ENCODE assay signal across 21 cellular contexts in the genomic region with DNA sequence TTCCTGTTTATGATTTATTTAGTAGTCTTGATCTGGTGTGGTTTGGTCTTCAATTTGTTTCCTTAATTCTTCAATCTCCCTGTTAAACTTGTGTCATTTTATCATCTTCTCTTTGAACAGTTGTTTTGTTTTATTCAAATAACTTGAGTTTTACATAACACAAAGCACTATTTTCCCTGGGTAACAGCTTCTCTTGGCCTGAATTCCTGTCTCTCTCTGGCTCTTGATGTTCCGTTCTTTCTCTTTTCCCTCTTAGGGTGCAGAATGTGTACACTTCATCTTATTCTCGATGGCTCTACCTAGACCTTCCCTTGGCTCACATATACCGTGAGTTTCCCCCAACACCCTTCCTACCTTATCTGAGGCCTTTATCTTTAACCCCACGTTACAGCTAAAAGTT. TPM values are rescaled to one million over a fixed set of nuclear protein-coding genes. Genes with fewer than 3 reads are reported as not detected.
DNase-seq lines count a peak whose midpoint lies in the region; ATAC-seq lines count a peak whose summit lies in the region.
"Had no signal": no experiment of that assay in that cellular context is flagged by ENCODE, and none has a peak within 500 bp of the region (broad histone marks: within the 10 kb centered on the region; RNA-seq: fewer than 3 reads in every experiment).

No MANE protein-coding gene starts in this region.

- no peak overlapping the region for H3K4me3 Mint-ChIP-seq in activated naive CD8-positive, alpha-beta T cell
- no peak overlapping the region for H3K4me3 Mint-ChIP-seq in activated naive CD8-positive, alpha-beta T cell treated with anti-CD3 and anti-CD28 coated beads, Interleukin-2, amount 50 U/mL, for 24 hours
- H3K4me3 Mint-ChIP-seq: H9 had no signal

- no peaks in the 10 kb centered on the region for H3K9me3 Mint-ChIP-seq in activated naive CD8-positive, alpha-beta T cell (ENCODE audit: low read depth)
- H3K9me3 Mint-ChIP-seq in activated naive CD8-positive, alpha-beta T cell treated with anti-CD3 and anti-CD28 coated beads, Interleukin-2, amount 50 U/mL, for 24 hours = no peaks in the 10 kb centered on the region
- H3K9me3 Mint-ChIP-seq: H9 had no signal

- H3K4me3 ChIP-seq in mesendoderm (ENCODE audit: low read length) = no peak overlapping the region
- H3K4me3 ChIP-seq: A549, Peyer's patch had no signal

- H3K27ac ChIP-seq in angular gyrus (ENCODE audit: low read depth, low read length) = peak overlapping the region; percentile 82
- peak overlapping the region; percentile 1 for H3K27ac ChIP-seq in layer of hippocampus (ENCODE audit: low read depth, low read length)
- peak overlapping the region; percentile 68 for H3K27ac ChIP-seq in temporal lobe (ENCODE audit: low read depth, low read length)
- H3K27ac ChIP-seq in mesendoderm (ENCODE audit: low read depth, low read length) = no peak overlapping the region
- H3K27ac ChIP-seq: A549, HL-60, Peyer's patch had no signal

- no peak overlapping the region for H3K4me2 ChIP-seq in mesendoderm (ENCODE audit: low read length)
- H3K4me2 ChIP-seq: A549 had no signal

- H3K18ac ChIP-seq in mesendoderm (ENCODE audit: low read length) = no peak overlapping the region

- no peak overlapping the region for H3K9ac ChIP-seq in mesendoderm (ENCODE audit: low read length)

- DNase-seq in activated naive CD8-positive, alpha-beta T cell treated with anti-CD3 and anti-CD28 coated beads, Interleukin-2, amount 50 U/mL, for 24 hours = no peak
- DNase-seq in mesendoderm (no peak), LoVo (ENCODE audit: low spot score) (no peak), NCI-H2029 (lab: John Stamatoyannopoulos, UW) (no peak)
- DNase-seq: C1 segment of cervical spinal cord; DND-41; H9; IMR-90; Karpas-422; NCI-H1092 treated with DMSO at 0.1 percent for 48 hours; NCI-H146; NCI-H2081 treated with DMSO at 0.1 percent for 48 hours; NCI-H748 treated with DMSO at 0.1 percent for 48 hours; NK-92 treated with Interleukin-12 subunit alpha and Interleukin-12 subunit beta, amount 100 ng/mL, for 24 hours; Peyer's patch had no signal

- H3K79me1 ChIP-seq in mesendoderm (ENCODE audit: low read length) = no peaks in the 10 kb centered on the region

- H2BK15ac ChIP-seq in mesendoderm (replicated peaks; ENCODE audit: low read depth) = no peak overlapping the region

- H3K23ac ChIP-seq in mesendoderm (ENCODE audit: low read length) = no peak overlapping the region

- no peak for ATAC-seq in activated naive CD8-positive, alpha-beta T cell treated with anti-CD3 and anti-CD28 coated beads, Interleukin-2, amount 50 U/mL, for 24 hours
- ATAC-seq: A549 had no signal

- H2BK120ac ChIP-seq in mesendoderm (ENCODE audit: low read depth, low read length) = no peak overlapping the region

- no peak overlapping the region for H4K5ac ChIP-seq in mesendoderm (ENCODE audit: low read length)

- no peaks in the 10 kb centered on the region for H3K36me3 ChIP-seq in mesendoderm (ENCODE audit: control insufficient read depth, insufficient read depth, low read length)

- H3K27me3 Mint-ChIP-seq in activated naive CD8-positive, alpha-beta T cell = no peaks in the 10 kb centered on the region
- H3K27me3 Mint-ChIP-seq in activated naive CD8-positive, alpha-beta T cell treated with anti-CD3 and anti-CD28 coated beads, Interleukin-2, amount 50 U/mL, for 24 hours = no peaks in the 10 kb centered on the region

- no peak overlapping the region for H3K56ac ChIP-seq in mesendoderm (ENCODE audit: low read length)

- no peaks in the 10 kb centered on the region for H3K79me2 ChIP-seq in mesendoderm (ENCODE audit: control insufficient read depth, insufficient read depth, low read length)

- H2AK5ac ChIP-seq in mesendoderm (ENCODE audit: low read length) = no peak overlapping the region

- no peaks in the 10 kb centered on the region for H3K4me1 ChIP-seq in mesendoderm (ENCODE audit: control insufficient read depth, low read depth, low read length)
- H3K4me1 ChIP-seq: Peyer's patch had no signal

- peak overlapping the region; percentile 42 for H3K27ac Mint-ChIP-seq in activated naive CD8-positive, alpha-beta T cell
- no peak overlapping the region for H3K27ac Mint-ChIP-seq in activated naive CD8-positive, alpha-beta T cell treated with anti-CD3 and anti-CD28 coated beads, Interleukin-2, amount 50 U/mL, for 24 hours

- H3K4ac ChIP-seq in mesendoderm (ENCODE audit: low read depth, low read length) = no peak overlapping the region

- no peak overlapping the region for H2BK5ac ChIP-seq in mesendoderm (ENCODE audit: low read length)

- H3K4me1 Mint-ChIP-seq in activated naive CD8-positive, alpha-beta T cell (ENCODE audit: low read depth) = no peaks in the 10 kb centered on the region
- no peaks in the 10 kb centered on the region for H3K4me1 Mint-ChIP-seq in activated naive CD8-positive, alpha-beta T cell treated with anti-CD3 and anti-CD28 coated beads, Interleukin-2, amount 50 U/mL, for 24 hours
- H3K4me1 Mint-ChIP-seq: H9 had no signal

- H3K36me3 Mint-ChIP-seq in activated naive CD8-positive, alpha-beta T cell = peaks cover 10% of the 10 kb centered on the region
- H3K36me3 Mint-ChIP-seq in activated naive CD8-positive, alpha-beta T cell treated with anti-CD3 and anti-CD28 coated beads, Interleukin-2, amount 50 U/mL, for 24 hours (ENCODE audit: low read depth) = peaks cover 12% of the 10 kb centered on the region

- WGBS in mesendoderm (ENCODE audit: extremely low coverage, insufficient coverage, low lambda C conversion rate) = no CpG with 5 or more reads among the region's 4 CpGs

- H4K8ac ChIP-seq in mesendoderm (ENCODE audit: low read depth, low read length) = no peak overlapping the region

- H3K27me3 ChIP-seq in layer of hippocampus (ENCODE audit: control insufficient read depth, insufficient read depth, low read length) (no peaks in the 10 kb centered on the region), mesendoderm (ENCODE audit: insufficient read depth, low read length, poor library complexity) (no peaks in the 10 kb centered on the region)
- H3K27me3 ChIP-seq: Peyer's patch had no signal

RNA-seq across cellular contexts. Expression of a gene that starts 36.8 kb away (rescaled TPM):
- 15.5 TPM for total RNA-seq in temporal lobe
- 23.4 TPM for polyA plus RNA-seq in mesendoderm (2013, experiment 1 of 2)
- 23.7 TPM for polyA plus RNA-seq in mesendoderm (2013, experiment 2 of 2)
